In the genomic region with DNA sequence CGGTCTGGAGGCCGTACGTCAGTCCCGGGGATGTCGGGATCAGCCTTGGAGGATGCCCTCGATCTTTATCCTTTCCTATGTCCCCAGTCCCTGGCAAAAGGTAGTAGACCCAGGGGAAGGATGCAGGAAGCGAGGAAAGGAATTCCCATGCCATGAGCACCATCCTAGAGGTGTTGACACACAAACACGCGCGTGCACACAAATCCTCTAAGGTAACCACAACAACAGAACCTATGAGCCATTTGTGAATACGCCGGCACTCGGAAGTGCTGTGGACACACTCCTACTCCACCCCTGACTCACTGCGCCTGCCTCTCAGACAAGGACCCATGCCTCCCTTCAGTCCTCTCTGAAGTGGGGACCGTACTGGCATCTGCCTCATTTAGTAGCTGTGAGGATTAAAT, we compare ENCODE assay signal across 8 cellular contexts. TPM values are rescaled to one million over a fixed set of nuclear protein-coding genes. Genes with fewer than 3 reads are reported as not detected.
DNase-seq lines count a peak whose midpoint lies in the region; ATAC-seq and TF ChIP-seq lines count a peak whose summit lies in the region.

No MANE protein-coding gene starts in this region.

- no peak for DNase-seq in AG09309 (ENCODE audit: low read depth)
- DNase-seq in HFF-Myc (ENCODE audit: extremely low read depth, low read depth): no peak
- peak; percentile 6 for DNase-seq in T-helper 9 cell
- DNase-seq in effector memory CD4-positive, alpha-beta T cell: no peak
- DNase-seq in myocyte (ENCODE audit: low read depth): peak; percentile 52
- DNase-seq in superior temporal gyrus (ENCODE audit: extremely low spot score): peak; percentile 33

- no peaks in the 10 kb centered on the region for H3K36me3 ChIP-seq in effector memory CD4-positive, alpha-beta T cell (ENCODE audit: control insufficient read depth, insufficient read depth, low read length)

- H3K9me3 ChIP-seq in effector memory CD4-positive, alpha-beta T cell (ENCODE audit: control insufficient read depth, low read length): no peaks in the 10 kb centered on the region

- H3K27ac ChIP-seq in effector memory CD4-positive, alpha-beta T cell (ENCODE audit: insufficient read depth, low read length, poor library complexity, severe bottlenecking): no peak overlapping the region

- peak overlapping the region; percentile 48 for H3K4me3 ChIP-seq in AG09309 (ENCODE audit: control insufficient read depth, low read depth, low read length)
- H3K4me3 ChIP-seq in HFF-Myc (replicated peaks; ENCODE audit: low read depth, low read length): peak overlapping the region; percentile 51
- H3K4me3 ChIP-seq in effector memory CD4-positive, alpha-beta T cell (ENCODE audit: insufficient read depth, low read depth, low read length, poor library complexity, severe bottlenecking): peak overlapping the region; percentile 62

- H3K27me3 ChIP-seq in effector memory CD4-positive, alpha-beta T cell (replicated peaks; ENCODE audit: control insufficient read depth, insufficient read depth, low read length, poor library complexity, severe bottlenecking): no peaks in the 10 kb centered on the region

- H3K4me1 ChIP-seq in effector memory CD4-positive, alpha-beta T cell (ENCODE audit: control insufficient read depth, insufficient read depth, low read length, poor library complexity, severe bottlenecking): peaks cover 6% of the 10 kb centered on the region

- ATAC-seq in HG02678 (IDR thresholded peaks at IDR 0.05; ENCODE audit: unreplicated experiment): no peak
- no peak for ATAC-seq in GM19035 (IDR thresholded peaks at IDR 0.05; ENCODE audit: unreplicated experiment)

- no peak for TF ChIP-seq CTCF in AG09309 (IDR thresholded peaks at IDR 0.05; ENCODE audit: control insufficient read depth, insufficient read depth, low read depth, low read length, missing control alignments)
- TF ChIP-seq CTCF in HFF-Myc (IDR thresholded peaks at IDR 0.05; ENCODE audit: low read depth, low read length, missing control alignments): no peak

RNA-seq across cellular contexts. Expression of gene MLPH, which starts 11.3 kb away (rescaled TPM):
- total RNA-seq in myocyte: 47.0 and 51.0 TPM in 2 replicates
- 121 TPM for polyA plus RNA-seq in myocyte (2012)

Comparison
In these comparisons a context has a peak if more than half of its experiments do, and no peak if none do; other contexts are left out.
1. DNase-seq: peak in T-helper 9 cell (single experiment), myocyte (single experiment) and superior temporal gyrus (single experiment); none in AG09309 (single experiment), HFF-Myc (single experiment) and effector memory CD4-positive, alpha-beta T cell (0 of 3).
2. Peak in every context shown above with its lines, with median percentiles within 50 percentile points of each other: H3K4me3 ChIP-seq.